ENCODE assay signal across 25 cellular contexts in genomic region chr18:6960124-6960523, GRCh38.
"Had no signal": no experiment of that assay in that cellular context is flagged by ENCODE, and none has a peak within 500 bp of the region (broad histone marks: within the 10 kb centered on the region; RNA-seq: fewer than 3 reads in every experiment).

No MANE protein-coding gene starts in this region.

- H3K36me3 ChIP-seq: left ventricle myocardium inferior, lower lobe of right lung, ovary, sigmoid colon, spleen, upper lobe of left lung, uterus had no signal

- ATAC-seq: effector memory CD8-positive, alpha-beta T cell; lower lobe of right lung; natural killer cell; psoas muscle; right cardiac atrium; stimulated activated memory B cell treated with anti-CD40 and anti-IgM and Interleukin-4, amounts not matched to agents 10 μg/mL and 1 μg/mL and 100 μg/mL, for 72 hours; stimulated activated naive CD8-positive, alpha-beta T cell treated with anti-CD3 and anti-CD28 coated beads, Interleukin-15, Interleukin-2, amounts not matched to agents 100 U/mL and 50 U/mL, for 24 hours had no signal

- DNase-seq: effector memory CD8-positive, alpha-beta T cell; hypothalamus; immature natural killer cell; left colon; left ventricle myocardium inferior; lower lobe of right lung; natural killer cell; occipital lobe; ovary; posterior cingulate gyrus; psoas muscle; right cardiac atrium; sigmoid colon; spleen; stimulated activated CD4-positive, alpha-beta T cell treated with anti-CD3 and anti-CD28 coated beads, Interleukin-4, amount 100 ng/mL, for 4 hours; stimulated activated naive CD8-positive, alpha-beta T cell treated with anti-CD3 and anti-CD28 coated beads, Interleukin-15, Interleukin-2, amounts not matched to agents 100 U/mL and 50 U/mL, for 24 hours; substantia nigra; testis; tibial artery; upper lobe of left lung; uterus had no signal

- H3K4me1 ChIP-seq: left ventricle myocardium inferior, lower lobe of right lung, psoas muscle, sigmoid colon, testis, tibial artery, upper lobe of left lung, uterus had no signal

- H3K9me3 ChIP-seq: lower lobe of right lung, ovary, sigmoid colon, testis, tibial artery, upper lobe of left lung, uterus had no signal

- FAIRE-seq: endometrium, frontal cortex had no signal

- H3K27me3 ChIP-seq: ovary, sigmoid colon, spleen, testis, tibial artery, upper lobe of left lung, uterus had no signal

- H3K4me3 ChIP-seq: coronary artery, left ventricle myocardium inferior, lower lobe of right lung, ovary, psoas muscle, sigmoid colon, spleen, testis, tibial artery, upper lobe of left lung, uterus had no signal

- H3K27ac ChIP-seq: coronary artery, left ventricle myocardium inferior, lower lobe of right lung, ovary, psoas muscle, sigmoid colon, spleen, testis, tibial artery, upper lobe of left lung, uterus had no signal
